1 cellular context compared by ENCODE assay signal in the genomic region with DNA sequence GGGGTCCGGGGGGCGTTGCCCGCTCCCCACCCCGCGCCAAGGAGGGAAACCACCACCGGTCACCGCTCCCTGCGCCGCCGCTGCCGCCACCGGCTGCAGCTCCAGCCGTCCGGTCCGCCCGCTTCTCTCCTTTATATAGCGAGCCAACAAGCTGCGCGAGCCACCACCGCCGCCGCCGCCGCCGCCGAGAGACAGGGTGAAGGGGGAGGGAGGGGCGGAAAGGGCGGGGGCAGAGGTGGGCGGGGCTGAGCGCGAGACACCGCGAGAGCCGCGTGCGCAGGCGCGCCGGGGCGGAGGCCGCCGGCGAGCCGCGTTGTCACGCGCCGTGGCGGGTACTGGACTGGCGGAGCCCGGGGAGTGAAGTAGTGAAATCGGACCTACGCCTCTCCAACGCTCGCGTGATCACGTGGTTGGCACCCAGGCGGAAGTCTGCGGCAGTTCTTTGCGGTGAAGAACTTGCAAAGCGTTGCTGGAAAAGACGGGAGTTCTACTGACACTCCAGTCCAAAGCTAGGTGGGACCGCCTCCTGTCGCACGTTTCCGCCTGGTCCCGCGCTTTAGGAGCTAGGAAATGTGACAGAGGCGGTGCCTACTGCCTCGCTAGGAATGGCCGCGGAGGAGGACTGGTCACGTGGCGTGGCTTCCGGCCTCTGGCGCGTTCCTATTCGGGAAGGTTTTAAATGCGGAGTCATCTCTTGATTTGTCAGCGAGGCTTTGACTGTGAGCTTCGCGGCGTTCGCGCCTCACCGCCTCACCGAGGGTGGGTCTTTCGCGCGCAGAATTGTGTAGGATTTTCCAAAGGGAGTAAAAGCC.
TF ChIP-seq lines count a peak whose summit lies in the region.

A gene (minus strand): TSS at position 193 of the 812 bp plus-strand sequence. CDS start 441 bp downstream, outside the sequence.

TF ChIP-seq in A549, 52 proteins besides CTCF, POLR2A, EP300 and RAD21 (continued from another document):
- TF ChIP-seq FOXS1 (CRISPR knock-in tag; IDR thresholded peaks at IDR 0.05) (no peak), EHMT2 (IDR thresholded peaks at IDR 0.05; ENCODE audit: low read depth) (no peak), NPAS2 (CRISPR knock-in tag; IDR thresholded peaks at IDR 0.05; ENCODE audit: borderline replicate concordance) (peak; percentile 80), EHF (CRISPR knock-in tag; IDR thresholded peaks at IDR 0.05) (no peak; the same call in 1 of the 2 replicates), CEBPB (IDR thresholded peaks at IDR 0.05) (no peak), PHF8 (IDR thresholded peaks at IDR 0.05; ENCODE audit: borderline replicate concordance, low read depth) (peak; percentile 72; the same call in 1 of the 2 replicates), HOXA7 (CRISPR knock-in tag; IDR thresholded peaks at IDR 0.05) (no peak; the same call in 1 of the 2 replicates), MAFK (IDR thresholded peaks at IDR 0.05; ENCODE audit: partially characterized antibody) (peak; percentile 91), JUNB (IDR thresholded peaks at IDR 0.05) (no peak), MYC (IDR thresholded peaks at IDR 0.05; ENCODE audit: borderline replicate concordance, low read length) (no peak), NFE2L2 (conservative IDR thresholded peaks at IDR 0.05; ENCODE audit: low read length) (peak; percentile 57), JUN (IDR thresholded peaks at IDR 0.05) (peak; percentile 54 to 74; a peak in 2 of 5 replicates), SMC3 (IDR thresholded peaks at IDR 0.05) (no peak), BHLHE40 (IDR thresholded peaks at IDR 0.05; ENCODE audit: low read depth, low read length) (peak; percentile 21; the same call in 1 of the 2 replicates), RFX5 (IDR thresholded peaks at IDR 0.05) (peak; percentile 50; the same call in 1 of the 2 replicates), FOSB (CRISPR knock-in tag; IDR thresholded peaks at IDR 0.05) (no peak), HOXB13 (CRISPR knock-in tag; IDR thresholded peaks at IDR 0.05; ENCODE audit: low read depth) (peak; percentile 66), ESRRA (IDR thresholded peaks at IDR 0.05; ENCODE audit: borderline replicate concordance, low read length) (no peak), KDM1A (IDR thresholded peaks at IDR 0.05; ENCODE audit: low read depth) (no peak), HEYL (CRISPR knock-in tag; IDR thresholded peaks at IDR 0.05) (peak; percentile 70; the same call in 1 of the 2 replicates), POLR2AphosphoS2 (conservative IDR thresholded peaks at IDR 0.05; ENCODE audit: low read length) (no peak), TFCP2L1 (CRISPR knock-in tag; IDR thresholded peaks at IDR 0.05) (peak; percentile 89; the same call in 1 of the 2 replicates), NR3C1 (IDR thresholded peaks at IDR 0.05) (no peak), RNF2 (IDR thresholded peaks at IDR 0.05; ENCODE audit: borderline replicate concordance, low read depth) (no peak), CBX8 (IDR thresholded peaks at IDR 0.05) (no peak), RARB (CRISPR knock-in tag; IDR thresholded peaks at IDR 0.05) (0 out of 2 replicates have a peak, but pooled peaks have one; percentile 60), GATA3 (IDR thresholded peaks at IDR 0.05; ENCODE audit: borderline replicate concordance) (no peak; the same call in 1 of the 2 replicates), MAZ (IDR thresholded peaks at IDR 0.05; ENCODE audit: borderline replicate concordance, low read depth, low read length) (no peak), ZNF302 (CRISPR knock-in tag; IDR thresholded peaks at IDR 0.05) (no peak), ZFP36 (IDR thresholded peaks at IDR 0.05; ENCODE audit: borderline replicate concordance, partially characterized antibody) (no peak), RCOR1 (IDR thresholded peaks at IDR 0.05; ENCODE audit: low read depth, low read length) (no peak), CHD4 (IDR thresholded peaks at IDR 0.05; ENCODE audit: borderline replicate concordance) (no peak), ZSCAN20 (CRISPR knock-in tag; IDR thresholded peaks at IDR 0.05) (no peak), CBX2 (IDR thresholded peaks at IDR 0.05; ENCODE audit: borderline replicate concordance, low read depth) (no peak), KDM5A (IDR thresholded peaks at IDR 0.05) (no peak), HDAC2 (IDR thresholded peaks at IDR 0.05) (no peak; the same call in 1 of the 2 replicates), TP53 (CRISPR knock-in tag; IDR thresholded peaks at IDR 0.05) (peak; percentile 10; the same call in 1 of the 2 replicates), FOSL2 (IDR thresholded peaks at IDR 0.05) (no peak), FOSL2 (CRISPR knock-in tag; IDR thresholded peaks at IDR 0.05) (peak; percentile 34; the same call in 1 of the 2 replicates), SREBF2 (IDR thresholded peaks at IDR 0.05) (no peak)
- TF ChIP-seq, protein P1, sequence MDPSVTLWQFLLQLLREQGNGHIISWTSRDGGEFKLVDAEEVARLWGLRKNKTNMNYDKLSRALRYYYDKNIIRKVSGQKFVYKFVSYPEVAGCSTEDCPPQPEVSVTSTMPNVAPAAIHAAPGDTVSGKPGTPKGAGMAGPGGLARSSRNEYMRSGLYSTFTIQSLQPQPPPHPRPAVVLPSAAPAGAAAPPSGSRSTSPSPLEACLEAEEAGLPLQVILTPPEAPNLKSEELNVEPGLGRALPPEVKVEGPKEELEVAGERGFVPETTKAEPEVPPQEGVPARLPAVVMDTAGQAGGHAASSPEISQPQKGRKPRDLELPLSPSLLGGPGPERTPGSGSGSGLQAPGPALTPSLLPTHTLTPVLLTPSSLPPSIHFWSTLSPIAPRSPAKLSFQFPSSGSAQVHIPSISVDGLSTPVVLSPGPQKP (IDR thresholded peaks at IDR 0.05; ENCODE audit: low read depth, low read length): no peak
- TF ChIP-seq, protein P2, sequence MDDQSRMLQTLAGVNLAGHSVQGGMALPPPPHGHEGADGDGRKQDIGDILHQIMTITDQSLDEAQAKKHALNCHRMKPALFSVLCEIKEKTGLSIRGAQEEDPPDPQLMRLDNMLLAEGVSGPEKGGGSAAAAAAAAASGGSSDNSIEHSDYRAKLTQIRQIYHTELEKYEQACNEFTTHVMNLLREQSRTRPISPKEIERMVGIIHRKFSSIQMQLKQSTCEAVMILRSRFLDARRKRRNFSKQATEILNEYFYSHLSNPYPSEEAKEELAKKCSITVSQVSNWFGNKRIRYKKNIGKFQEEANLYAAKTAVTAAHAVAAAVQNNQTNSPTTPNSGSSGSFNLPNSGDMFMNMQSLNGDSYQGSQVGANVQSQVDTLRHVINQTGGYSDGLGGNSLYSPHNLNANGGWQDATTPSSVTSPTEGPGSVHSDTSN (IDR thresholded peaks at IDR 0.05): no peak; the same call in 1 of the 2 replicates
- TF ChIP-seq, protein P3, sequence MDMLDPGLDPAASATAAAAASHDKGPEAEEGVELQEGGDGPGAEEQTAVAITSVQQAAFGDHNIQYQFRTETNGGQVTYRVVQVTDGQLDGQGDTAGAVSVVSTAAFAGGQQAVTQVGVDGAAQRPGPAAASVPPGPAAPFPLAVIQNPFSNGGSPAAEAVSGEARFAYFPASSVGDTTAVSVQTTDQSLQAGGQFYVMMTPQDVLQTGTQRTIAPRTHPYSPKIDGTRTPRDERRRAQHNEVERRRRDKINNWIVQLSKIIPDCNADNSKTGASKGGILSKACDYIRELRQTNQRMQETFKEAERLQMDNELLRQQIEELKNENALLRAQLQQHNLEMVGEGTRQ (IDR thresholded peaks at IDR 0.05): peak; percentile 98
- TF ChIP-seq, protein P4, sequence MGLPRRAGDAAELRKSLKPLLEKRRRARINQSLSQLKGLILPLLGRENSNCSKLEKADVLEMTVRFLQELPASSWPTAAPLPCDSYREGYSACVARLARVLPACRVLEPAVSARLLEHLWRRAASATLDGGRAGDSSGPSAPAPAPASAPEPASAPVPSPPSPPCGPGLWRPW (IDR thresholded peaks at IDR 0.05): no peak
- TF ChIP-seq, protein P5, sequence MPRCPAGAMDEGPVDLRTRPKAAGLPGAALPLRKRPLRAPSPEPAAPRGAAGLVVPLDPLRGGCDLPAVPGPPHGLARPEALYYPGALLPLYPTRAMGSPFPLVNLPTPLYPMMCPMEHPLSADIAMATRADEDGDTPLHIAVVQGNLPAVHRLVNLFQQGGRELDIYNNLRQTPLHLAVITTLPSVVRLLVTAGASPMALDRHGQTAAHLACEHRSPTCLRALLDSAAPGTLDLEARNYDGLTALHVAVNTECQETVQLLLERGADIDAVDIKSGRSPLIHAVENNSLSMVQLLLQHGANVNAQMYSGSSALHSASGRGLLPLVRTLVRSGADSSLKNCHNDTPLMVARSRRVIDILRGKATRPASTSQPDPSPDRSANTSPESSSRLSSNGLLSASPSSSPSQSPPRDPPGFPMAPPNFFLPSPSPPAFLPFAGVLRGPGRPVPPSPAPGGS (IDR thresholded peaks at IDR 0.05): peak; percentile 94
- TF ChIP-seq, protein P6, sequence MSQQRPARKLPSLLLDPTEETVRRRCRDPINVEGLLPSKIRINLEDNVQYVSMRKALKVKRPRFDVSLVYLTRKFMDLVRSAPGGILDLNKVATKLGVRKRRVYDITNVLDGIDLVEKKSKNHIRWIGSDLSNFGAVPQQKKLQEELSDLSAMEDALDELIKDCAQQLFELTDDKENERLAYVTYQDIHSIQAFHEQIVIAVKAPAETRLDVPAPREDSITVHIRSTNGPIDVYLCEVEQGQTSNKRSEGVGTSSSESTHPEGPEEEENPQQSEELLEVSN (IDR thresholded peaks at IDR 0.05; ENCODE audit: borderline replicate concordance, low read depth): peak; percentile 97
- TF ChIP-seq, protein P7, sequence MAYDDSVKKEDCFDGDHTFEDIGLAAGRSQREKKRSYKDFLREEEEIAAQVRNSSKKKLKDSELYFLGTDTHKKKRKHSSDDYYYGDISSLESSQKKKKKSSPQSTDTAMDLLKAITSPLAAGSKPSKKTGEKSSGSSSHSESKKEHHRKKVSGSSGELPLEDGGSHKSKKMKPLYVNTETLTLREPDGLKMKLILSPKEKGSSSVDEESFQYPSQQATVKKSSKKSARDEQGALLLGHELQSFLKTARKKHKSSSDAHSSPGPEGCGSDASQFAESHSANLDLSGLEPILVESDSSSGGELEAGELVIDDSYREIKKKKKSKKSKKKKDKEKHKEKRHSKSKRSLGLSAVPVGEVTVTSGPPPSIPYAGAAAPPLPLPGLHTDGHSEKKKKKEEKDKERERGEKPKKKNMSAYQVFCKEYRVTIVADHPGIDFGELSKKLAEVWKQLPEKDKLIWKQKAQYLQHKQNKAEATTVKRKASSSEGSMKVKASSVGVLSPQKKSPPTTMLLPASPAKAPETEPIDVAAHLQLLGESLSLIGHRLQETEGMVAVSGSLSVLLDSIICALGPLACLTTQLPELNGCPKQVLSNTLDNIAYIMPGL (CRISPR knock-in tag; IDR thresholded peaks at IDR 0.05; ENCODE audit: borderline replicate concordance): no peak
- TF ChIP-seq, protein P8, sequence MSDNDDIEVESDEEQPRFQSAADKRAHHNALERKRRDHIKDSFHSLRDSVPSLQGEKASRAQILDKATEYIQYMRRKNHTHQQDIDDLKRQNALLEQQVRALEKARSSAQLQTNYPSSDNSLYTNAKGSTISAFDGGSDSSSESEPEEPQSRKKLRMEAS (IDR thresholded peaks at IDR 0.05): peak; percentile 98
